In genomic region chr5:87074934-87075541, GRCh38 we compare ENCODE assay signal across 8 cellular contexts.
DNase-seq lines count a peak whose midpoint lies in the region; ATAC-seq, FAIRE-seq and TF ChIP-seq lines count a peak whose summit lies in the region.

No MANE protein-coding gene starts in this region.

- H3K4me1 Mint-ChIP-seq in MCF 10A (ENCODE audit: insufficient read depth, unreplicated experiment), result peaks cover 8% of the 10 kb centered on the region

- no peak overlapping the region for H3K4me3 Mint-ChIP-seq in MCF 10A (ENCODE audit: unreplicated experiment)

- no peak for FAIRE-seq in small intestine (lab: Jason Lieb, UNC)

- TF ChIP-seq CTCF in RWPE2 (IDR thresholded peaks at IDR 0.05; ENCODE audit: poor library complexity, severe bottlenecking) (no peak), MCF 10A (IDR thresholded peaks at IDR 0.05; ENCODE audit: unreplicated experiment) (no peak)

- BruUV-seq in MCF 10A (replicated peaks; lab: Mats Ljungman, UMichigan), result no TSS peak

- 13 to 31% (median 16%) methylated on average over 2 of the region's 2 CpGs for WGBS in small intestine, 3 donors

- peak; percentile 6 for DNase-seq in stimulated activated CD8-positive, alpha-beta memory T cell treated with anti-CD3 and anti-CD28 coated beads, Interleukin-12 subunit alpha, Interleukin-12 subunit beta, amount 100 ng/mL, for 1 hour (ENCODE audit: low read depth)
- DNase-seq in stimulated activated CD8-positive, alpha-beta memory T cell treated with anti-CD3 and anti-CD28 coated beads, Interleukin-4, amount 100 ng/mL, for 48 hours, result no peak
- DNase-seq in RWPE2 (ENCODE audit: low spot score) (no peak), small intestine (peak; percentile 58), Right ventricle myocardium superior (no peak), MCF 10A (ENCODE audit: unreplicated experiment) (no peak), DMS153 (lab: John Stamatoyannopoulos, UW) (no peak)

- no peaks in the 10 kb centered on the region for H3K9me3 Mint-ChIP-seq in MCF 10A (ENCODE audit: unreplicated experiment)

- H3K4me3 ChIP-seq in RWPE2 (ENCODE audit: severe bottlenecking) (no peak overlapping the region), small intestine (ENCODE audit: low read depth in 1 of 2, low read length in 2 of 2) (no peak overlapping the region)

- POLR2A ChIA-PET in MCF 10A (lab: Yijun Ruan, JAX), result interaction anchor here (0.7 kb wide), 1 partner anchor 102 kb away, joined by 3 read pairs; no protein-coding TSS in a partner anchor

- CTCF ChIA-PET in MCF 10A (lab: Yijun Ruan, JAX), result interaction anchor here (0.6 to 2.0 kb wide), 3 partner anchors 60 to 325 kb away, joined by 3 to 4 read pairs (median 3); no protein-coding TSS in a partner anchor

- intact Hi-C loops in Right ventricle myocardium superior (cut with DNase I) (no loop called here), MCF 10A (cut with micrococcal nuclease) (no loop called here)

- no peaks in the 10 kb centered on the region for H3K36me3 Mint-ChIP-seq in MCF 10A (ENCODE audit: insufficient read depth, unreplicated experiment)

- H3K4me1 ChIP-seq in RWPE2 (ENCODE audit: insufficient read depth, poor library complexity, severe bottlenecking) (peaks cover 10% of the 10 kb centered on the region), small intestine (ENCODE audit: control insufficient read depth in 2 of 2, insufficient read depth in 1 of 2, low read depth in 1 of 2, low read length in 1 of 2) (no peaks in the 10 kb centered on the region)

- no peak overlapping the region for H3K27ac Mint-ChIP-seq in MCF 10A (ENCODE audit: low read depth, unreplicated experiment)

- H3K36me3 ChIP-seq in RWPE2 (ENCODE audit: low read depth), result no peaks in the 10 kb centered on the region
- H3K36me3 ChIP-seq in small intestine (ENCODE audit: control insufficient read depth in 2 of 2, insufficient read depth in 2 of 2, low read length in 2 of 2), result no peaks in the 10 kb centered on the region

- no peaks in the 10 kb centered on the region for H3K27me3 Mint-ChIP-seq in MCF 10A (ENCODE audit: insufficient read depth, unreplicated experiment)

- ATAC-seq in HG03025 (IDR thresholded peaks at IDR 0.05; ENCODE audit: low FRiP score, unreplicated experiment), result peak; percentile 98
- ATAC-seq in RWPE2 (ENCODE audit: low read depth), result peak; percentile 40; the same call in 2 of the 3 replicates
- no peak for ATAC-seq in Right ventricle myocardium superior (ENCODE audit: poor library complexity)

- H3K27ac ChIP-seq in RWPE2 (ENCODE audit: poor library complexity, severe bottlenecking), result peak overlapping the region; percentile 22
- peak overlapping the region in 1 of 2 donors; percentile 44 for H3K27ac ChIP-seq in small intestine (ENCODE audit: low read depth in 1 of 2, low read length in 1 of 2)

- H3K9me3 ChIP-seq in RWPE2 (ENCODE audit: severe bottlenecking) (no peaks in the 10 kb centered on the region), small intestine (ENCODE audit: control insufficient read depth, low read depth) (no peaks in the 10 kb centered on the region)

- no peaks in the 10 kb centered on the region for H3K27me3 ChIP-seq in RWPE2 (ENCODE audit: insufficient read depth, poor library complexity, severe bottlenecking)
- no peaks in the 10 kb centered on the region for H3K27me3 ChIP-seq in small intestine (ENCODE audit: control insufficient read depth in 2 of 2, insufficient read depth in 2 of 2, low read length in 2 of 2)

Comparison
In these comparisons a context has a peak if more than half of its experiments do, and no peak if none do; other contexts are left out.
1. DNase-seq: peak in stimulated activated CD8-positive, alpha-beta memory T cell treated with anti-CD3 and anti-CD28 coated beads, Interleukin-12 subunit alpha, Interleukin-12 subunit beta, amount 100 ng/mL, for 1 hour (single experiment) and small intestine (single experiment); none in stimulated activated CD8-positive, alpha-beta memory T cell treated with anti-CD3 and anti-CD28 coated beads, Interleukin-4, amount 100 ng/mL, for 48 hours (single experiment), RWPE2 (single experiment), Right ventricle myocardium superior (single experiment), MCF 10A (single experiment) and DMS153 (single experiment).